29 cellular contexts compared by ENCODE assay signal in genomic region chr5:60533789-60534188, GRCh38.
DNase-seq lines count a peak whose midpoint lies in the region; ATAC-seq, FAIRE-seq and TF ChIP-seq lines count a peak whose summit lies in the region.
"Had no signal": no experiment of that assay in that cellular context is flagged by ENCODE, and none has a peak within 500 bp of the region (broad histone marks: within the 10 kb centered on the region; RNA-seq: fewer than 3 reads in every experiment).

No MANE protein-coding gene starts in this region.

- no peaks in the 10 kb centered on the region for H3K9me2 ChIP-seq in SU-DHL-6 (replicated peaks; ENCODE audit: insufficient read depth, low read length)

- BruUV-seq in A673 (replicated peaks; lab: Mats Ljungman, UMichigan), result no TSS peak

- H3K4me3 Mint-ChIP-seq in memory B cell, result no peak overlapping the region
- H3K4me3 Mint-ChIP-seq: activated CD8-positive, alpha-beta memory T cell treated with anti-CD3 and anti-CD28 coated beads, Interleukin-2, amount 10 ng/mL, durations not matched to agents 7 days and 5 days; activated naive CD8-positive, alpha-beta T cell treated with anti-CD3 and anti-CD28 coated beads, Interleukin-2, amount 50 U/mL, for 24 hours; activated T-cell treated with anti-CD3 and anti-CD28 coated beads, Interleukin-2, amount 50 U/mL, for 72 hours; dendritic cell treated with granulocyte-macrophage colony-stimulating factor and Interleukin-4, amounts not matched to agents 40 ng/mL and 50 ng/mL, for 4 days; natural killer cell; stimulated activated effector memory CD8-positive, alpha-beta T cell treated with anti-CD3 and anti-CD28 coated beads, Interleukin-12 subunit alpha, Interleukin-12 subunit beta, amount 100 ng/mL, for 72 hours had no signal

- peaks cover 23% of the 10 kb centered on the region for H3K4me1 Mint-ChIP-seq in memory B cell
- H3K4me1 Mint-ChIP-seq: activated CD8-positive, alpha-beta memory T cell treated with anti-CD3 and anti-CD28 coated beads, Interleukin-2, amount 10 ng/mL, durations not matched to agents 7 days and 5 days; natural killer cell; stimulated activated effector memory CD8-positive, alpha-beta T cell treated with anti-CD3 and anti-CD28 coated beads, Interleukin-12 subunit alpha, Interleukin-12 subunit beta, amount 100 ng/mL, for 72 hours had no signal

- no peaks in the 10 kb centered on the region for H3K4me1 ChIP-seq in A673 (ENCODE audit: insufficient read depth, low read length, poor library complexity, severe bottlenecking)
- H3K4me1 ChIP-seq: upper lobe of left lung had no signal

- H3K27ac Mint-ChIP-seq in memory B cell, result peak overlapping the region; percentile 47
- H3K27ac Mint-ChIP-seq: activated CD8-positive, alpha-beta memory T cell treated with anti-CD3 and anti-CD28 coated beads, Interleukin-2, amount 10 ng/mL, durations not matched to agents 7 days and 5 days; activated naive CD8-positive, alpha-beta T cell treated with anti-CD3 and anti-CD28 coated beads, Interleukin-2, amount 50 U/mL, for 24 hours; activated T-cell treated with anti-CD3 and anti-CD28 coated beads, Interleukin-2, amount 50 U/mL, for 72 hours; dendritic cell treated with granulocyte-macrophage colony-stimulating factor and Interleukin-4, amounts not matched to agents 40 ng/mL and 50 ng/mL, for 4 days; natural killer cell; stimulated activated effector memory CD8-positive, alpha-beta T cell treated with anti-CD3 and anti-CD28 coated beads, Interleukin-12 subunit alpha, Interleukin-12 subunit beta, amount 100 ng/mL, for 72 hours had no signal

- no peaks in the 10 kb centered on the region for H4K20me1 ChIP-seq in SU-DHL-6 (ENCODE audit: low read depth, low read length)

- peaks cover 3% of the 10 kb centered on the region for H3K9me3 Mint-ChIP-seq in memory B cell
- H3K9me3 Mint-ChIP-seq: activated naive CD8-positive, alpha-beta T cell treated with anti-CD3 and anti-CD28 coated beads, Interleukin-2, amount 50 U/mL, for 24 hours; activated T-cell treated with anti-CD3 and anti-CD28 coated beads, Interleukin-2, amount 50 U/mL, for 72 hours; dendritic cell treated with granulocyte-macrophage colony-stimulating factor and Interleukin-4, amounts not matched to agents 40 ng/mL and 50 ng/mL, for 4 days had no signal

- TF ChIP-seq CTCF in A673 (conservative IDR thresholded peaks at IDR 0.05; ENCODE audit: low read depth, low read length) (0 out of 2 replicates have a peak, but pooled peaks have one; percentile 20), SU-DHL-6 (IDR thresholded peaks at IDR 0.05; ENCODE audit: insufficient read depth, low read length, poor library complexity, severe bottlenecking) (peak; percentile 21)

- H3K9me3 ChIP-seq in A673 (ENCODE audit: low read depth, low read length, poor library complexity, severe bottlenecking) (no peaks in the 10 kb centered on the region), SU-DHL-6 (ENCODE audit: insufficient read depth, low read length) (no peaks in the 10 kb centered on the region)
- H3K9me3 ChIP-seq: heart left ventricle, upper lobe of left lung had no signal

- no peak overlapping the region for H2AFZ ChIP-seq in SU-DHL-6 (ENCODE audit: low read depth, low read length, severe bottlenecking)

- H3K27me3 ChIP-seq in A673 (replicated peaks; ENCODE audit: insufficient read depth, low read depth, low read length, poor library complexity), result peaks cover 6% of the 10 kb centered on the region
- no peaks in the 10 kb centered on the region for H3K27me3 ChIP-seq in SU-DHL-6 (ENCODE audit: low read length)
- H3K27me3 ChIP-seq: heart left ventricle, upper lobe of left lung had no signal

- FAIRE-seq in GM12891 (lab: Jason Lieb, UNC), result peak; percentile 47
- FAIRE-seq: TTC549 had no signal

- no peak overlapping the region for H3K4me2 ChIP-seq in SU-DHL-6 (ENCODE audit: low read depth, low read length, poor library complexity, severe bottlenecking)

- H3K36me3 ChIP-seq in A673 (ENCODE audit: insufficient read depth, low read length, poor library complexity, severe bottlenecking) (no peaks in the 10 kb centered on the region), SU-DHL-6 (ENCODE audit: low read length) (no peaks in the 10 kb centered on the region)
- H3K36me3 ChIP-seq: heart left ventricle, upper lobe of left lung had no signal

- no peak for ATAC-seq in memory B cell (ENCODE audit: low read depth)
- ATAC-seq: activated CD8-positive, alpha-beta memory T cell treated with anti-CD3 and anti-CD28 coated beads, Interleukin-2, amount 10 ng/mL, durations not matched to agents 7 days and 5 days; activated naive CD8-positive, alpha-beta T cell treated with anti-CD3 and anti-CD28 coated beads, Interleukin-2, amount 50 U/mL, for 24 hours; activated T-cell treated with anti-CD3 and anti-CD28 coated beads, Interleukin-2, amount 50 U/mL, for 72 hours; esophagus mucosa; heart left ventricle; natural killer cell; stimulated activated effector memory CD8-positive, alpha-beta T cell treated with anti-CD3 and anti-CD28 coated beads, Interleukin-12 subunit alpha, Interleukin-12 subunit beta, amount 100 ng/mL, for 72 hours had no signal

- no peaks in the 10 kb centered on the region for H3K27me3 Mint-ChIP-seq in memory B cell
- H3K27me3 Mint-ChIP-seq: activated CD8-positive, alpha-beta memory T cell treated with anti-CD3 and anti-CD28 coated beads, Interleukin-2, amount 10 ng/mL, durations not matched to agents 7 days and 5 days; activated naive CD8-positive, alpha-beta T cell treated with anti-CD3 and anti-CD28 coated beads, Interleukin-2, amount 50 U/mL, for 24 hours; dendritic cell treated with granulocyte-macrophage colony-stimulating factor and Interleukin-4, amounts not matched to agents 40 ng/mL and 50 ng/mL, for 4 days had no signal

- no peaks in the 10 kb centered on the region for H3K79me2 ChIP-seq in SU-DHL-6 (ENCODE audit: insufficient read depth, low read length)

- POLR2A ChIA-PET in A673 (lab: Charles Lee; ENCODE audit: low non-redundant PET), result no interaction called here

- no peak overlapping the region for H3K27ac ChIP-seq in A673 (ENCODE audit: low read depth, low read length, poor library complexity, severe bottlenecking)
- no peak overlapping the region for H3K27ac ChIP-seq in SU-DHL-6 (ENCODE audit: low read depth, low read length)
- H3K27ac ChIP-seq: SK-N-MC, upper lobe of left lung had no signal

- no peak for TF ChIP-seq POLR2A in GM12891 (IDR thresholded peaks at IDR 0.05; ENCODE audit: low read depth, low read length)

- CTCF ChIA-PET in A673 (lab: Charles Lee), result no interaction called here

- intact Hi-C loops in A673 (cut with micrococcal nuclease; ENCODE audit: unreplicated experiment), result no loop called here

- no peaks in the 10 kb centered on the region; the same call in 1 of the 2 replicates for H3F3A ChIP-seq in SU-DHL-6 (ENCODE audit: insufficient read depth)

- DNase-seq in A673 (ENCODE audit: low spot score) (no peak), GM12891 (ENCODE audit: insufficient read length, low spot score) (no peak), memory B cell (ENCODE audit: low spot score in 2 of 2) (no peak), glomerular visceral epithelial cell (ENCODE audit: extremely low spot score) (no peak), NCI-H187 treated with DMSO at 0.1 percent for 48 hours (lab: John Stamatoyannopoulos, UW) (no peak)
- no peak for DNase-seq in activated CD4-positive, alpha-beta T cell treated with anti-CD3 and anti-CD28 coated beads, Interleukin-2, amount 50 U/mL, for 48 hours
- no peak for DNase-seq in stimulated activated CD4-positive, alpha-beta T cell treated with anti-CD3 and anti-CD28 coated beads, Interleukin-4, amount 100 ng/mL, for 24 hours
- DNase-seq: activated CD8-positive, alpha-beta memory T cell treated with anti-CD3 and anti-CD28 coated beads, Interleukin-2, amount 10 ng/mL, durations not matched to agents 7 days and 5 days; activated naive CD4-positive, alpha-beta T cell; activated naive CD8-positive, alpha-beta T cell treated with anti-CD3 and anti-CD28 coated beads, Interleukin-2, amount 50 U/mL, for 24 hours; activated T-cell treated with anti-CD3 and anti-CD28 coated beads, Interleukin-2, amount 50 U/mL, for 72 hours; central memory CD4-positive, alpha-beta T cell; DMS153; H7; heart left ventricle; islet precursor cell; Kasumi-1; natural killer cell; NCI-H1436 treated with DMSO at 0.1 percent for 48 hours; NCI-H774; occipital lobe; stimulated activated CD4-positive, alpha-beta T cell treated with anti-CD3 and anti-CD28 coated beads, Interleukin-15, amount 100 ng/mL, for 24 hours; upper lobe of left lung had no signal

- H3K9ac ChIP-seq in SU-DHL-6 (ENCODE audit: low read length), result no peak overlapping the region

- no peaks in the 10 kb centered on the region for H3K36me3 Mint-ChIP-seq in memory B cell
- H3K36me3 Mint-ChIP-seq: activated CD8-positive, alpha-beta memory T cell treated with anti-CD3 and anti-CD28 coated beads, Interleukin-2, amount 10 ng/mL, durations not matched to agents 7 days and 5 days; natural killer cell; stimulated activated effector memory CD8-positive, alpha-beta T cell treated with anti-CD3 and anti-CD28 coated beads, Interleukin-12 subunit alpha, Interleukin-12 subunit beta, amount 100 ng/mL, for 72 hours had no signal

- H3K4me3 ChIP-seq in A673 (ENCODE audit: low read depth, low read length, poor library complexity, severe bottlenecking) (no peak overlapping the region), SU-DHL-6 (ENCODE audit: insufficient read depth, low read length, poor library complexity, severe bottlenecking) (no peak overlapping the region)
- H3K4me3 ChIP-seq: heart left ventricle, SK-N-MC, upper lobe of left lung had no signal

TF ChIP-seq in GM12891, 5 proteins besides CTCF, POLR2A, EP300 and RAD21:
- no peak for TF ChIP-seq PAX5 (IDR thresholded peaks at IDR 0.05; ENCODE audit: insufficient read depth, low read length, severe bottlenecking)
